Comparison of ENCODE assay signal across 8 cellular contexts in genomic region chr7:140696024-140696678, GRCh38. TPM values are rescaled to one million over a fixed set of nuclear protein-coding genes. Genes with fewer than 3 reads are reported as not detected.
DNase-seq lines count a peak whose midpoint lies in the region; ATAC-seq lines count a peak whose summit lies in the region.

No MANE protein-coding gene starts in this region.

- CTCF ChIA-PET in CD4-positive, alpha-beta memory T cell (lab: Charles Lee; ENCODE audit: partially characterized antibody), result interaction anchor here (1.2 to 2.3 kb wide), 3 partner anchors 23 to 318 kb away, joined by 3 to 7 read pairs (median 6); partner anchors contain the start of genes ADCK2 and MRPS33
- CTCF ChIA-PET in naive thymus-derived CD4-positive, alpha-beta T cell (lab: Charles Lee), result interaction anchor here (0.6 to 1.0 kb wide), 4 partner anchors 10 to 319 kb away, joined by 3 to 5 read pairs (median 4); partner anchors contain the start of gene MRPS33

- no peaks in the 10 kb centered on the region for H3K27me3 ChIP-seq in CD4-positive, alpha-beta memory T cell (ENCODE audit: insufficient read depth, low read length)
- H3K27me3 ChIP-seq in naive thymus-derived CD4-positive, alpha-beta T cell (ENCODE audit: control insufficient read depth in 2 of 2, insufficient read depth in 2 of 2, low read length in 2 of 2), result no peaks in the 10 kb centered on the region

- H3K4me3 Mint-ChIP-seq in CD4-positive, alpha-beta memory T cell, result peak overlapping the region; percentile 93 to 98 (median 97)
- peak overlapping the region; percentile 87 to 100 (median 98) for H3K4me3 Mint-ChIP-seq in naive thymus-derived CD4-positive, alpha-beta T cell
- peak overlapping the region; percentile 97 for H3K4me3 Mint-ChIP-seq in stimulated activated effector memory CD8-positive, alpha-beta T cell treated with anti-CD3 and anti-CD28 coated beads, Interleukin-12 subunit alpha, Interleukin-12 subunit beta, amount 100 ng/mL, for 72 hours

- POLR2A ChIA-PET in CD4-positive, alpha-beta memory T cell (lab: Charles Lee; ENCODE audit: partially characterized antibody), result interaction anchor here (0.6 to 6.8 kb wide), 8 partner anchors 10 to 1042 kb away, joined by 3 to 57 read pairs (median 4); partner anchors contain the start of genes ADCK2, BRAF, MRPS33 and SSBP1
- POLR2A ChIA-PET in naive thymus-derived CD4-positive, alpha-beta T cell (lab: Charles Lee), result interaction anchor here (0.7 to 3.0 kb wide), 4 partner anchors 15 to 318 kb away, joined by 3 to 26 read pairs (median 12); partner anchors contain the start of genes ADCK2 and MRPS33

- peaks cover 32% of the 10 kb centered on the region for H3K4me1 ChIP-seq in CD4-positive, alpha-beta memory T cell (ENCODE audit: insufficient read depth, low read length)
- H3K4me1 ChIP-seq in naive thymus-derived CD4-positive, alpha-beta T cell (ENCODE audit: control insufficient read depth in 2 of 2, insufficient read depth in 2 of 2, low read length in 2 of 2), result peaks cover 12 to 16% of the 10 kb centered on the region in 2 donors

- peak; percentile 23 for ATAC-seq in naive thymus-derived CD4-positive, alpha-beta T cell
- no peak for ATAC-seq in stimulated activated effector memory CD8-positive, alpha-beta T cell treated with anti-CD3 and anti-CD28 coated beads, Interleukin-12 subunit alpha, Interleukin-12 subunit beta, amount 100 ng/mL, for 72 hours
- ATAC-seq in GM21737 (IDR thresholded peaks at IDR 0.05; ENCODE audit: unreplicated experiment), result no peak

- H3K36me3 Mint-ChIP-seq in CD4-positive, alpha-beta memory T cell, result peaks cover 8 to 24% of the 10 kb centered on the region in 2 donors
- peaks cover 0 to 16% (median 4%) of the 10 kb centered on the region in 5 donors for H3K36me3 Mint-ChIP-seq in naive thymus-derived CD4-positive, alpha-beta T cell
- peaks cover 34% of the 10 kb centered on the region for H3K36me3 Mint-ChIP-seq in stimulated activated effector memory CD8-positive, alpha-beta T cell treated with anti-CD3 and anti-CD28 coated beads, Interleukin-12 subunit alpha, Interleukin-12 subunit beta, amount 100 ng/mL, for 72 hours

- no peaks in the 10 kb centered on the region for H3K36me3 ChIP-seq in CD4-positive, alpha-beta memory T cell (ENCODE audit: insufficient read depth, low read length)
- peaks cover 0 to 19% (median 4%) of the 10 kb centered on the region in 3 experiments for H3K36me3 ChIP-seq in naive thymus-derived CD4-positive, alpha-beta T cell (ENCODE audit: control insufficient read depth in 2 of 3, insufficient read depth in 3 of 3, low read length in 3 of 3)

- peak in 2 of 5 donors; percentile 92 to 96 for DNase-seq in CD4-positive, alpha-beta memory T cell
- DNase-seq in H4 (ENCODE audit: low spot score), result peak; percentile 90
- DNase-seq in NCI-H69 (lab: John Stamatoyannopoulos, UW), result peak; percentile 97
- peak; percentile 95 for DNase-seq in activated T-cell treated with anti-CD3 and anti-CD28 coated beads, Interleukin-2, amount 50 U/mL, for 1 hour
- peak; percentile 88 for DNase-seq in fibroblast of gingiva (ENCODE audit: low read depth)
- peak in 1 of 9 donors; percentile 94 for DNase-seq in naive thymus-derived CD4-positive, alpha-beta T cell
- no peak for DNase-seq in stimulated activated effector memory CD8-positive, alpha-beta T cell treated with anti-CD3 and anti-CD28 coated beads, Interleukin-12 subunit alpha, Interleukin-12 subunit beta, amount 100 ng/mL, for 72 hours (ENCODE audit: low spot score in 2 of 2)

- H3K27ac ChIP-seq in CD4-positive, alpha-beta memory T cell (ENCODE audit: low read depth, low read length), result peak overlapping the region; percentile 89
- H3K27ac ChIP-seq in naive thymus-derived CD4-positive, alpha-beta T cell (ENCODE audit: low read depth, low read length), result peak overlapping the region; percentile 88

- no peaks in the 10 kb centered on the region for H3K9me3 ChIP-seq in CD4-positive, alpha-beta memory T cell (ENCODE audit: control insufficient read depth in 1 of 2, low read length in 2 of 2)
- no peaks in the 10 kb centered on the region for H3K9me3 ChIP-seq in naive thymus-derived CD4-positive, alpha-beta T cell (ENCODE audit: control insufficient read depth in 2 of 3, low read length in 3 of 3)

- intact Hi-C loops in CD4-positive, alpha-beta memory T cell (cut with micrococcal nuclease), result loop anchor here (1.0 to 10.0 kb wide), 6 partner anchors 23 to 1039 kb away; partner anchors contain the start of genes BRAF, KDM7A, MKRN1 and MRPS33
- intact Hi-C loops in naive thymus-derived CD4-positive, alpha-beta T cell (cut with micrococcal nuclease), result loop anchor here (1.0 to 10.0 kb wide), 11 partner anchors 23 to 1043 kb away; partner anchors contain the start of genes AGK (in 2 of the 2), BRAF (in 2 of the 2), MKRN1 (in 2 of the 2) and MRPS33 (in 2 of the 2)

- H3K4me3 ChIP-seq in CD4-positive, alpha-beta memory T cell (ENCODE audit: low read length in 2 of 2), result peak overlapping the region in 1 of 2 donors; percentile 92
- H3K4me3 ChIP-seq in naive thymus-derived CD4-positive, alpha-beta T cell (ENCODE audit: low read length), result peak overlapping the region; percentile 99

- peaks cover 18 to 47% (median 32%) of the 10 kb centered on the region in 4 donors for H3K4me1 Mint-ChIP-seq in CD4-positive, alpha-beta memory T cell
- H3K4me1 Mint-ChIP-seq in naive thymus-derived CD4-positive, alpha-beta T cell, result peaks cover 18 to 48% (median 40%) of the 10 kb centered on the region in 7 donors
- H3K4me1 Mint-ChIP-seq in stimulated activated effector memory CD8-positive, alpha-beta T cell treated with anti-CD3 and anti-CD28 coated beads, Interleukin-12 subunit alpha, Interleukin-12 subunit beta, amount 100 ng/mL, for 72 hours, result peaks cover 46% of the 10 kb centered on the region

- no peaks in the 10 kb centered on the region for H3K27me3 Mint-ChIP-seq in CD4-positive, alpha-beta memory T cell
- H3K27me3 Mint-ChIP-seq in naive thymus-derived CD4-positive, alpha-beta T cell, result no peaks in the 10 kb centered on the region

- H3K9me3 Mint-ChIP-seq in CD4-positive, alpha-beta memory T cell, result no peaks in the 10 kb centered on the region
- peaks cover 0 to 4% (median 0%) of the 10 kb centered on the region in 11 donors for H3K9me3 Mint-ChIP-seq in naive thymus-derived CD4-positive, alpha-beta T cell
- no peaks in the 10 kb centered on the region for H3K9me3 Mint-ChIP-seq in stimulated activated effector memory CD8-positive, alpha-beta T cell treated with anti-CD3 and anti-CD28 coated beads, Interleukin-12 subunit alpha, Interleukin-12 subunit beta, amount 100 ng/mL, for 72 hours

- peak overlapping the region; percentile 96 to 100 (median 98) for H3K27ac Mint-ChIP-seq in CD4-positive, alpha-beta memory T cell
- peak overlapping the region; percentile 92 to 99 (median 98) for H3K27ac Mint-ChIP-seq in naive thymus-derived CD4-positive, alpha-beta T cell
- peak overlapping the region; percentile 97 for H3K27ac Mint-ChIP-seq in stimulated activated effector memory CD8-positive, alpha-beta T cell treated with anti-CD3 and anti-CD28 coated beads, Interleukin-12 subunit alpha, Interleukin-12 subunit beta, amount 100 ng/mL, for 72 hours

RNA-seq across cellular contexts. Expression of gene NDUFB2, which starts 0.4 kb away (rescaled TPM):
- 10 to 100 TPM; 94.4 to 98.6 TPM for total RNA-seq in CD4-positive, alpha-beta memory T cell
- polyA plus RNA-seq in CD4-positive, alpha-beta memory T cell, result 100 to 1,000 TPM; 410 to 639 TPM
- total RNA-seq in H4 (2014; rRNA removed; shearing (Covaris generic)), result 605 and 629 TPM in 2 replicates
- 100 to 1,000 TPM in 1 of 5 experiments, 10 to 100 TPM in 4; 88.3 to 184 (median 94.0) TPM for total RNA-seq in naive thymus-derived CD4-positive, alpha-beta T cell
- 100 to 1,000 TPM; 372 to 507 TPM for polyA plus RNA-seq in naive thymus-derived CD4-positive, alpha-beta T cell

RNA-seq across cellular contexts. Expression of gene ADCK2, which starts 23.4 kb away (rescaled TPM):
- total RNA-seq in CD4-positive, alpha-beta memory T cell, result 10 to 100 TPM; 18.6 to 19.2 TPM
- 10 to 100 TPM; 24.9 to 36.0 TPM for polyA plus RNA-seq in CD4-positive, alpha-beta memory T cell
- 14.2 and 22.0 TPM in 2 replicates for total RNA-seq in H4 (2014; rRNA removed; shearing (Covaris generic))
- total RNA-seq in naive thymus-derived CD4-positive, alpha-beta T cell, result 10 to 100 TPM; 15.2 to 19.0 (median 18.3) TPM
- 10 to 100 TPM; 32.2 to 34.2 TPM for polyA plus RNA-seq in naive thymus-derived CD4-positive, alpha-beta T cell

RNA-seq across cellular contexts. Expression of gene DENND2A, which starts 55.5 kb away (rescaled TPM):
- total RNA-seq in CD4-positive, alpha-beta memory T cell, result not detected
- polyA plus RNA-seq in CD4-positive, alpha-beta memory T cell, result not detected
- total RNA-seq in H4 (2014; rRNA removed; shearing (Covaris generic)), result 0.77 and 1.7 TPM in 2 replicates
- total RNA-seq in naive thymus-derived CD4-positive, alpha-beta T cell, result not detected
- not detected for polyA plus RNA-seq in naive thymus-derived CD4-positive, alpha-beta T cell

Comparison
In these comparisons a context has a peak if more than half of its experiments do, and no peak if none do; other contexts are left out.
1. DNase-seq: peak in H4 (single experiment), NCI-H69 (single experiment), activated T-cell treated with anti-CD3 and anti-CD28 coated beads, Interleukin-2, amount 50 U/mL, for 1 hour (single experiment) and fibroblast of gingiva (single experiment); none in stimulated activated effector memory CD8-positive, alpha-beta T cell treated with anti-CD3 and anti-CD28 coated beads, Interleukin-12 subunit alpha, Interleukin-12 subunit beta, amount 100 ng/mL, for 72 hours (0 of 2).
2. Peak in every context shown above with its lines, with median percentiles within 50 percentile points of each other: H3K27ac Mint-ChIP-seq and H3K4me3 Mint-ChIP-seq.